3 cellular contexts compared by ENCODE assay signal in genomic region chr19:55238030-55238429, GRCh38. TPM values are rescaled to one million over a fixed set of nuclear protein-coding genes. Genes with fewer than 3 reads are reported as not detected.
"Had no signal": no experiment of that assay in that cellular context is flagged by ENCODE, and none has a peak within 500 bp of the region (broad histone marks: within the 10 kb centered on the region; RNA-seq: fewer than 3 reads in every experiment).

No MANE protein-coding gene starts in this region.

- ATAC-seq: GM12878 had no signal

- H3K4me3 ChIP-seq: GM12878 had no signal

- DNase-seq: GDM1, GF-D8 had no signal

RNA-seq across cellular contexts. Expression of gene PTPRH, which starts 28.7 kb away (rescaled TPM):
- polyA plus RNA-seq: GM12878 had no signal
